1 cellular context compared by ENCODE assay signal in genomic region chr6:32166411-32167061, GRCh38.
TF ChIP-seq lines count a peak whose summit lies in the region.

No MANE protein-coding gene starts in this region.

TF ChIP-seq in Ishikawa, 13 proteins besides CTCF, POLR2A, EP300 and RAD21 (continued from another document):
- TF ChIP-seq REST (IDR thresholded peaks at IDR 0.05; ENCODE audit: low read depth), result no peak
- no peak for TF ChIP-seq MAX (IDR thresholded peaks at IDR 0.05)
